8 cellular contexts compared by ENCODE assay signal in genomic region chr10:6204063-6204340, GRCh38. TPM values are rescaled to one million over a fixed set of nuclear protein-coding genes. Genes with fewer than 3 reads are reported as not detected.
DNase-seq lines count a peak whose midpoint lies in the region; ATAC-seq and TF ChIP-seq lines count a peak whose summit lies in the region.

No MANE protein-coding gene starts in this region.

- H3K36me3 Mint-ChIP-seq in endodermal cell (ENCODE audit: low read depth) (peaks cover 9% of the 10 kb centered on the region), naive B cell (no peaks in the 10 kb centered on the region)

- intact Hi-C loops in stomach (cut with DNase I; ENCODE audit: low total_unique reads): loop anchor here (10.0 kb wide), 1 partner anchor 191 kb away; no protein-coding TSS in a partner anchor

- TF ChIP-seq CTCF in endodermal cell (conservative IDR thresholded peaks at IDR 0.05): no peak
- TF ChIP-seq CTCF in stomach (IDR thresholded peaks at IDR 0.05): no peak

- H3K36me3 ChIP-seq in endodermal cell (ENCODE audit: control insufficient read depth, insufficient read depth, low read length): peaks cover 4% of the 10 kb centered on the region
- H3K36me3 ChIP-seq in stomach: peaks cover 0 to 3% (median 0%) of the 10 kb centered on the region in 4 donors

- H3K4me1 Mint-ChIP-seq in endodermal cell (peaks cover 27% of the 10 kb centered on the region), naive B cell (peaks cover 19 to 37% (median 26%) of the 10 kb centered on the region in 3 donors)

- H3K9me3 Mint-ChIP-seq in endodermal cell: no peaks in the 10 kb centered on the region
- H3K9me3 Mint-ChIP-seq in naive B cell: no peaks in the 10 kb centered on the region

- TF ChIP-seq POLR2A in stomach (IDR thresholded peaks at IDR 0.05): no peak

- H3K4me3 Mint-ChIP-seq in endodermal cell: peak overlapping the region; percentile 82
- peak overlapping the region; percentile 86 to 98 (median 94) for H3K4me3 Mint-ChIP-seq in naive B cell

- H3K9me3 ChIP-seq in endodermal cell (ENCODE audit: control insufficient read depth, low read length) (no peaks in the 10 kb centered on the region), stomach (no peaks in the 10 kb centered on the region)

- H3K27ac Mint-ChIP-seq in endodermal cell: no peak overlapping the region
- H3K27ac Mint-ChIP-seq in naive B cell: peak overlapping the region in 1 of 6 donors; percentile 19

- WGBS in endodermal cell (ENCODE audit: insufficient coverage in 1 of 2, insufficient read length in 1 of 2), 2 experiments: 0 to 1% methylated on average over 16 to 28 of the region's 28 CpGs
- WGBS in stomach, 5 donors: 2 to 4% (median 2%) methylated on average over 20 to 28 of the region's 28 CpGs

- H3K4me3 ChIP-seq in endodermal cell (ENCODE audit: low read length) (peak overlapping the region; percentile 96), stomach (peak overlapping the region; percentile 77 to 88 (median 81))

- H3K4me1 ChIP-seq in endodermal cell (ENCODE audit: control insufficient read depth, insufficient read depth, low read length) (peaks cover 23% of the 10 kb centered on the region), stomach (peaks cover 17 to 73% (median 55%) of the 10 kb centered on the region in 4 donors)

- H3K27ac ChIP-seq in endodermal cell (ENCODE audit: low read depth, low read length): no peak overlapping the region
- H3K27ac ChIP-seq in stomach: peak overlapping the region in 4 of 5 donors; percentile 97 to 99 (median 98)

- no peak for TF ChIP-seq EP300 in stomach (IDR thresholded peaks at IDR 0.05)

- peak overlapping the region; percentile 86 for H3K9ac ChIP-seq in endodermal cell (ENCODE audit: extremely low read depth, low read length, poor library complexity, severe bottlenecking)

- peaks cover 38% of the 10 kb centered on the region for H3K27me3 Mint-ChIP-seq in endodermal cell (ENCODE audit: insufficient read depth)
- H3K27me3 Mint-ChIP-seq in naive B cell: no peaks in the 10 kb centered on the region

- H3K27me3 ChIP-seq in endodermal cell (ENCODE audit: control insufficient read depth, insufficient read depth, low read length, poor library complexity, severe bottlenecking) (peaks cover 15% of the 10 kb centered on the region), stomach (no peaks in the 10 kb centered on the region)

- DNase-seq in HuH-7 (ENCODE audit: low spot score): peak; percentile 74
- DNase-seq in activated CD8-positive, alpha-beta memory T cell treated with anti-CD3 and anti-CD28 coated beads for 24 hours: peak; percentile 82
- peak; percentile 79 for DNase-seq in endodermal cell
- peak; percentile 43 for DNase-seq in naive B cell
- peak; percentile 62 for DNase-seq in stomach

- ATAC-seq in naive B cell (ENCODE audit: low read depth in 2 of 2): peak; percentile 18
- ATAC-seq in GM19351 (IDR thresholded peaks at IDR 0.05; ENCODE audit: unreplicated experiment): no peak
- ATAC-seq in HG02642 (IDR thresholded peaks at IDR 0.05; ENCODE audit: poor library complexity, unreplicated experiment): no peak
- ATAC-seq in GM21360 (IDR thresholded peaks at IDR 0.05; ENCODE audit: unreplicated experiment): no peak

RNA-seq across cellular contexts. Expression of gene PFKFB3, which starts 1.3 kb away (rescaled TPM):
- total RNA-seq in endodermal cell (10 to 100 TPM; 31.2 to 34.5 TPM), stomach (100 to 1,000 TPM in 1 of 5 donors, 10 to 100 TPM in 4; 18.0 to 199 (median 41.5) TPM)
- 32.6 TPM for polyA plus RNA-seq in endodermal cell (2013, experiment 1 of 2)
- 31.8 TPM for polyA plus RNA-seq in endodermal cell (2013, experiment 2 of 2)
- polyA plus RNA-seq in naive B cell (ENCODE audit: low read depth in 6 of 6) (1 to 10 TPM; 2.4 to 8.8 (median 3.3) TPM), stomach (10 to 100 TPM; 17.7 to 48.3 (median 26.6) TPM)

Comparison
In these comparisons a context has a peak if more than half of its experiments do, and no peak if none do; other contexts are left out.
1. ATAC-seq: peak in naive B cell (2 of 2); none in GM19351 (single experiment), HG02642 (single experiment) and GM21360 (single experiment).
2. Peak in every context shown above with its lines, with median percentiles within 50 percentile points of each other: DNase-seq.